ENCODE assay signal across 9 cellular contexts in the genomic region with DNA sequence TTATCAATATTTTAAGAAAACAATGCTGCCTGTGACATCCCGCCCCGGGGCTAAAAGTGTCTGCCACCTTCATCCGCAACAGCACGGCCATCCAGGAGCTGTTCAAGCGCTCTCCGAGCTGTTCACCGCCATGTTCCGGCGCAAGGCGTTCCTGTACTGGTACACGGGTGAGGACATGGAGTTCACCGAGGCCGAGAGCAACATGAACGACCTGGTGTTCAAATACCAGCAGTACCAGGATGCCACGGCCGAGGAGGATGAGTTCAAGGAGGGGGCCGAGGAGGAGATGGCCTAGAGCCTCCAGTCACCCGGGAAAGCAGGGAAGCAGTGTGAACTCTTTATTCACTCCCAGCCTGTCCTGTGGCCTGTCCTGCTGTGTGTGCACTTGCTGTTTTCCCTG.
"Had no signal": no experiment of that assay in that cellular context is flagged by ENCODE, and none has a peak within 500 bp of the region (broad histone marks: within the 10 kb centered on the region; RNA-seq: fewer than 3 reads in every experiment).

No MANE protein-coding gene starts in this region.

- H3K9me3 Mint-ChIP-seq: GM23338 had no signal

- FAIRE-seq: H1, H54, HTR-8/SVneo had no signal

- H3K4me2 ChIP-seq: GM23338, KMS-11 had no signal

- H3K9ac ChIP-seq: KMS-11 had no signal

- DNase-seq: H9, HCEC 1CT, IMR-90, KBM-7 had no signal

- H3K4me3 Mint-ChIP-seq: GM23338, H9 had no signal

- H3K4me1 Mint-ChIP-seq: GM23338, H9 had no signal

- ATAC-seq: GM23338 had no signal

- H3K27ac ChIP-seq: KMS-11 had no signal

- H2AFZ ChIP-seq: GM23338 had no signal

- H3K4me3 ChIP-seq: GM23338 had no signal

- H3K27ac Mint-ChIP-seq: GM23338, H9 had no signal
